In the genomic region with DNA sequence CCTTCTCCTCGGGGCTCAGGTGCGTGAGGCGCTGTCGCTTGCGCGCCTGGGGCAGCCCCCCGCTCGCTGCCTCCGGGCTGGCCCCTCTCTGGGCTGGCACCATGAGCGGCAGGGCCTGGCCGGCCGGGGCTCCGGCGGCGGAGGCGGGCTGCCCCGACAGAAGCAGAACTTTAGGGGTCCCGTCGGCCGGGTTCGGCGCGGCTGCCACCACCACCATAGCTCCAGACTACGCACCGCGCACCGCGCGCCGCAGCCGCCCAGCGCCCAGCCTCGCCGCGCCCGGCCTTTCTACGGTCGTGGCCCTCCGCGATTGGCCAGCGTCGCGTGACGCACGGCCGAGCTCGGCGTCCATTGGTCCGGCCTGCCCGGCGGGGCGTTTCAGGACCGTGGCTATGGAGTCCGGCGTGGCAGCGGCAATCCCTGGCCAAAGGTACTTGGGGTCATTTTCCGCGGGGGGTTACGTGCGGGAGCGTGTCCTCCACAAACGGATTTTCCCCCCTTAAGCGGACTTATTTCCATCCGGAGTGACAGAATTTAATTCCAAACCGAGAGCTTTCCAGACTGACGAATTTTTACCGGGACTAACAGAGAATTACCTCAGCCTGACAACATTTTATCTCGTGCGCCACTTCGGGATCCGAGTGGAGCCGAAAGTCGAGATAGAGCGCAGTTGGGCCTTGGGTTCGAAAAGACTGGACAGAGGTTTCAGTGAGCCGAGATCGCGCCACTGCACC, we compare ENCODE assay signal across 8 cellular contexts. TPM values are rescaled to one million over a fixed set of nuclear protein-coding genes. Genes with fewer than 3 reads are reported as not detected.
DNase-seq lines count a peak whose midpoint lies in the region; ATAC-seq and TF ChIP-seq lines count a peak whose summit lies in the region.

A gene (minus strand): TSS at position 262 of the 734 bp plus-strand sequence.

- intact Hi-C loops in activated T-helper 2 cell treated with anti-CD3 and anti-CD28 coated beads, Interferon-gamma antibody, Interleukin-2, Interleukin-4, amounts not matched to agents 10 μg/mL and 5 μg/mL and 100 μg/mL, durations not matched to agents 14 hours and 24 hours and 36 hours (cut with micrococcal nuclease): no loop called here

- peak within 1 kb of the TSS; percentile 99 for H3K4me3 Mint-ChIP-seq in activated T-helper 2 cell treated with anti-CD3 and anti-CD28 coated beads, Interferon-gamma antibody, Interleukin-2, Interleukin-4, amounts not matched to agents 10 μg/mL and 5 μg/mL and 100 μg/mL, durations not matched to agents 14 hours and 24 hours and 36 hours (ENCODE audit: low read depth)
- H3K4me3 Mint-ChIP-seq in naive thymus-derived CD8-positive, alpha-beta T cell: peak within 1 kb of the TSS; percentile 88 to 99 (median 94)
- H3K4me3 Mint-ChIP-seq in stimulated activated naive B cell treated with anti-CD40 and anti-IgM and Interleukin-4, amounts not matched to agents 10 μg/mL and 1 μg/mL and 100 μg/mL, for 72 hours: peak within 1 kb of the TSS; percentile 86 to 88

- DNase-seq in DMS79 treated with DMSO at 0.1 percent for 48 hours (lab: John Stamatoyannopoulos, UW): peak; percentile 37
- peak; percentile 89 for DNase-seq in KG1 (lab: John Stamatoyannopoulos, UW)
- peak; percentile 91 for DNase-seq in RWPE2 (ENCODE audit: low spot score)
- peak; percentile 91 for DNase-seq in activated T-helper 2 cell treated with anti-CD3 and anti-CD28 coated beads, Interferon-gamma antibody, Interleukin-2, Interleukin-4, amounts not matched to agents 10 μg/mL and 5 μg/mL and 100 μg/mL, durations not matched to agents 14 hours and 24 hours and 36 hours (ENCODE audit: low spot score)
- DNase-seq in fibroblast of mammary gland (ENCODE audit: low read depth): peak; percentile 89
- peak; percentile 78 to 92 (median 86) for DNase-seq in naive thymus-derived CD8-positive, alpha-beta T cell
- peak; percentile 87 for DNase-seq in stimulated activated naive B cell treated with anti-CD40 and anti-IgM and Interleukin-4, amounts not matched to agents 10 μg/mL and 1 μg/mL and 100 μg/mL, for 72 hours

- H3K4me3 ChIP-seq in RWPE2 (ENCODE audit: severe bottlenecking) (peak within 1 kb of the TSS; percentile 97), fibroblast of mammary gland (ENCODE audit: control insufficient read depth, low read depth, low read length) (peak within 1 kb of the TSS; percentile 99)

- peaks cover 48% of the 10 kb centered on the region for H3K36me3 ChIP-seq in RWPE2 (ENCODE audit: low read depth)

- ATAC-seq in GM21723 (IDR thresholded peaks at IDR 0.05; ENCODE audit: unreplicated experiment) (peak; percentile 82), RWPE2 (ENCODE audit: low read depth) (peak; percentile 92)
- ATAC-seq in naive thymus-derived CD8-positive, alpha-beta T cell: peak; percentile 94 to 97
- peak; percentile 80 for ATAC-seq in stimulated activated naive B cell treated with anti-CD40 and anti-IgM and Interleukin-4, amounts not matched to agents 10 μg/mL and 1 μg/mL and 100 μg/mL, for 72 hours (replicated peaks)

- POLR2A ChIA-PET in naive thymus-derived CD8-positive, alpha-beta T cell (lab: Charles Lee): interaction anchor here (0.8 to 5.9 kb wide), 15 partner anchors 9 to 881 kb away, joined by 3 to 117 read pairs (median 6); a partner anchor contains a TSS

- H3K27ac Mint-ChIP-seq in activated T-helper 2 cell treated with anti-CD3 and anti-CD28 coated beads, Interferon-gamma antibody, Interleukin-2, Interleukin-4, amounts not matched to agents 10 μg/mL and 5 μg/mL and 100 μg/mL, durations not matched to agents 14 hours and 24 hours and 36 hours: peak within 1 kb of the TSS; percentile 97
- H3K27ac Mint-ChIP-seq in naive thymus-derived CD8-positive, alpha-beta T cell: peak within 1 kb of the TSS; percentile 98 to 100 (median 99)
- H3K27ac Mint-ChIP-seq in stimulated activated naive B cell treated with anti-CD40 and anti-IgM and Interleukin-4, amounts not matched to agents 10 μg/mL and 1 μg/mL and 100 μg/mL, for 72 hours: peak within 1 kb of the TSS; percentile 96

- peaks cover 65% of the 10 kb centered on the region for H3K36me3 Mint-ChIP-seq in activated T-helper 2 cell treated with anti-CD3 and anti-CD28 coated beads, Interferon-gamma antibody, Interleukin-2, Interleukin-4, amounts not matched to agents 10 μg/mL and 5 μg/mL and 100 μg/mL, durations not matched to agents 14 hours and 24 hours and 36 hours (ENCODE audit: low read depth)
- peaks cover 0 to 52% (median 15%) of the 10 kb centered on the region in 3 donors for H3K36me3 Mint-ChIP-seq in naive thymus-derived CD8-positive, alpha-beta T cell
- peaks cover 26 to 47% of the 10 kb centered on the region in 2 donors for H3K36me3 Mint-ChIP-seq in stimulated activated naive B cell treated with anti-CD40 and anti-IgM and Interleukin-4, amounts not matched to agents 10 μg/mL and 1 μg/mL and 100 μg/mL, for 72 hours

- H3K9me3 ChIP-seq in RWPE2 (ENCODE audit: severe bottlenecking): no peaks in the 10 kb centered on the region

- peaks cover 37% of the 10 kb centered on the region for H3K4me1 Mint-ChIP-seq in activated T-helper 2 cell treated with anti-CD3 and anti-CD28 coated beads, Interferon-gamma antibody, Interleukin-2, Interleukin-4, amounts not matched to agents 10 μg/mL and 5 μg/mL and 100 μg/mL, durations not matched to agents 14 hours and 24 hours and 36 hours (ENCODE audit: low read depth)
- peaks cover 22 to 69% (median 54%) of the 10 kb centered on the region in 4 donors for H3K4me1 Mint-ChIP-seq in naive thymus-derived CD8-positive, alpha-beta T cell
- peaks cover 18 to 48% of the 10 kb centered on the region in 2 donors for H3K4me1 Mint-ChIP-seq in stimulated activated naive B cell treated with anti-CD40 and anti-IgM and Interleukin-4, amounts not matched to agents 10 μg/mL and 1 μg/mL and 100 μg/mL, for 72 hours

- no peaks in the 10 kb centered on the region for H3K27me3 ChIP-seq in RWPE2 (ENCODE audit: insufficient read depth, poor library complexity, severe bottlenecking)

- no peaks in the 10 kb centered on the region for H3K27me3 Mint-ChIP-seq in activated T-helper 2 cell treated with anti-CD3 and anti-CD28 coated beads, Interferon-gamma antibody, Interleukin-2, Interleukin-4, amounts not matched to agents 10 μg/mL and 5 μg/mL and 100 μg/mL, durations not matched to agents 14 hours and 24 hours and 36 hours (ENCODE audit: low read depth)
- H3K27me3 Mint-ChIP-seq in naive thymus-derived CD8-positive, alpha-beta T cell: no peaks in the 10 kb centered on the region
- H3K27me3 Mint-ChIP-seq in stimulated activated naive B cell treated with anti-CD40 and anti-IgM and Interleukin-4, amounts not matched to agents 10 μg/mL and 1 μg/mL and 100 μg/mL, for 72 hours: no peaks in the 10 kb centered on the region

- peaks cover 17% of the 10 kb centered on the region for H3K4me1 ChIP-seq in RWPE2 (ENCODE audit: insufficient read depth, poor library complexity, severe bottlenecking)

- no peaks in the 10 kb centered on the region for H3K9me3 Mint-ChIP-seq in activated T-helper 2 cell treated with anti-CD3 and anti-CD28 coated beads, Interferon-gamma antibody, Interleukin-2, Interleukin-4, amounts not matched to agents 10 μg/mL and 5 μg/mL and 100 μg/mL, durations not matched to agents 14 hours and 24 hours and 36 hours
- H3K9me3 Mint-ChIP-seq in naive thymus-derived CD8-positive, alpha-beta T cell: no peaks in the 10 kb centered on the region
- no peaks in the 10 kb centered on the region for H3K9me3 Mint-ChIP-seq in stimulated activated naive B cell treated with anti-CD40 and anti-IgM and Interleukin-4, amounts not matched to agents 10 μg/mL and 1 μg/mL and 100 μg/mL, for 72 hours

- TF ChIP-seq CTCF in RWPE2 (IDR thresholded peaks at IDR 0.05; ENCODE audit: poor library complexity, severe bottlenecking) (no peak), fibroblast of mammary gland (conservative IDR thresholded peaks at IDR 0.05; ENCODE audit: control insufficient read depth, insufficient read depth, low read depth, low read length) (no peak)

- peak within 1 kb of the TSS; percentile 90 for H3K27ac ChIP-seq in RWPE2 (ENCODE audit: poor library complexity, severe bottlenecking)

RNA-seq across cellular contexts. Expression of the gene that starts here (rescaled TPM):
- 146 and 152 TPM in 2 replicates for total RNA-seq in activated T-helper 2 cell treated with anti-CD3 and anti-CD28 coated beads, Interferon-gamma antibody, Interleukin-2, Interleukin-4, amounts not matched to agents 10 μg/mL and 5 μg/mL and 100 μg/mL, durations not matched to agents 14 hours and 24 hours and 36 hours
- total RNA-seq in naive thymus-derived CD8-positive, alpha-beta T cell: 10 to 100 TPM; 55.1 to 56.0 TPM
- 100 to 1,000 TPM; 150 to 238 (median 176) TPM for polyA plus RNA-seq in naive thymus-derived CD8-positive, alpha-beta T cell

Comparison
In these comparisons a context has a peak if more than half of its experiments do, and no peak if none do; other contexts are left out.
1. Peak in every context shown above with its lines: DNase-seq, ATAC-seq, H3K4me3 ChIP-seq and H3K27ac ChIP-seq.
2. DNase-seq: peak in every context shown above with its lines; median percentile 91 in RWPE2; 91 in activated T-helper 2 cell treated with anti-CD3 and anti-CD28 coated beads, Interferon-gamma antibody, Interleukin-2, Interleukin-4, amounts not matched to agents 10 μg/mL and 5 μg/mL and 100 μg/mL, durations not matched to agents 14 hours and 24 hours and 36 hours; 89 in KG1; 89 in fibroblast of mammary gland; 87 in stimulated activated naive B cell treated with anti-CD40 and anti-IgM and Interleukin-4, amounts not matched to agents 10 μg/mL and 1 μg/mL and 100 μg/mL, for 72 hours; 86 in naive thymus-derived CD8-positive, alpha-beta T cell; 37 in DMS79 treated with DMSO at 0.1 percent for 48 hours.